In the genomic region with DNA sequence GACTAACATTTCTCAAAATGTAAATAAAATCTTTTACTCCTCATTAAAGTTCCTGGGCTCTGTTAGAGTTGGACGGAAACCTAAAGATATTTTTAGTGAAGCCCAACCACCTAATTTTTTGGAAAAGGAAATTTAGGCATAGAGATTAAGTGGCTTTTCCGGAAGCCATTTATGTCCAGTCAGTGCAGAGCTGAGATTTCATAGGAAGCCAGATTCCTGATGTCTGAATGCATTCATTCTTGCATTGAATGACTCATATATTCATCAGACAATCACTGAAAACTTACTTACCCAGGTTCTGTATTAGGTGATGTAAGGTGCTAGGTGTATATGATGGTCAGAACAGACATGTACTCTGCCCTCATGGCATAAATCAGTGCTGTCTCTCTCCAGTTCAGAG, we compare ENCODE assay signal across 19 cellular contexts. TPM values are rescaled to one million over a fixed set of nuclear protein-coding genes. Genes with fewer than 3 reads are reported as not detected.
DNase-seq lines count a peak whose midpoint lies in the region; ATAC-seq and TF ChIP-seq lines count a peak whose summit lies in the region.
"Had no signal": no experiment of that assay in that cellular context is flagged by ENCODE, and none has a peak within 500 bp of the region (broad histone marks: within the 10 kb centered on the region; RNA-seq: fewer than 3 reads in every experiment).

No MANE protein-coding gene starts in this region.

- no peak for TF ChIP-seq POLR2A in erythroblast (IDR thresholded peaks at IDR 0.05; ENCODE audit: low read length)

- intact Hi-C loops in PC-9 (cut with micrococcal nuclease; ENCODE audit: unreplicated experiment) = no loop called here
- intact Hi-C loops in activated CD4-positive, alpha-beta memory T cell treated with anti-CD3 and anti-CD28 coated beads for 36 hours (cut with micrococcal nuclease) = no loop called here

- H4K20me1 ChIP-seq in PC-9 (ENCODE audit: insufficient read depth) = no peaks in the 10 kb centered on the region

- CTCF ChIA-PET in PC-9 (lab: Charles Lee) = interaction anchor here (0.8 kb wide), 1 partner anchor 37 kb away, joined by 3 read pairs; no protein-coding TSS in a partner anchor
- CTCF ChIA-PET in activated CD4-positive, alpha-beta memory T cell treated with anti-CD3 and anti-CD28 coated beads for 36 hours (lab: Charles Lee) = no interaction called here

- 0 out of 2 replicates have a peak, but pooled peaks cover 3% of the 10 kb centered on the region for H3K79me2 ChIP-seq in PC-9 (ENCODE audit: low read depth)

- no peak overlapping the region for H3K4me3 Mint-ChIP-seq in activated CD4-positive, alpha-beta memory T cell treated with anti-CD3 and anti-CD28 coated beads for 36 hours
- H3K4me3 Mint-ChIP-seq: activated naive CD8-positive, alpha-beta T cell treated with anti-CD3 and anti-CD28 coated beads for 36 hours; activated T-helper 1 cell treated with anti-CD3 and anti-CD28 coated beads, Interleukin-12 subunit alpha, Interleukin-12 subunit beta, Interleukin-2, Interleukin-4 antibody, amounts not matched to agents 30 ng/mL and 10 ng/mL and 1 ng/mL, durations not matched to agents 14 hours and 24 hours and 36 hours; B cell; IgD-negative memory B cell; memory B cell; naive thymus-derived CD4-positive, alpha-beta T cell had no signal

- TF ChIP-seq CTCF in PC-9 (conservative IDR thresholded peaks at IDR 0.05) = no peak

- no peaks in the 10 kb centered on the region; the same call in 1 of the 2 replicates for H3F3A ChIP-seq in PC-9 (ENCODE audit: insufficient read depth, low read depth)

- peak overlapping the region; percentile 68 for H3K27ac ChIP-seq in PC-9
- H3K27ac ChIP-seq: ovary had no signal

- no peak overlapping the region for H3K27ac Mint-ChIP-seq in activated CD4-positive, alpha-beta memory T cell treated with anti-CD3 and anti-CD28 coated beads for 36 hours
- H3K27ac Mint-ChIP-seq: activated naive CD8-positive, alpha-beta T cell treated with anti-CD3 and anti-CD28 coated beads for 36 hours; activated T-helper 1 cell treated with anti-CD3 and anti-CD28 coated beads, Interleukin-12 subunit alpha, Interleukin-12 subunit beta, Interleukin-2, Interleukin-4 antibody, amounts not matched to agents 30 ng/mL and 10 ng/mL and 1 ng/mL, durations not matched to agents 14 hours and 24 hours and 36 hours; B cell; memory B cell; naive thymus-derived CD4-positive, alpha-beta T cell had no signal

- ATAC-seq in esophagus mucosa (peak; percentile 83), HG03432 (IDR thresholded peaks at IDR 0.05; ENCODE audit: unreplicated experiment) (no peak)
- ATAC-seq: naive thymus-derived CD4-positive, alpha-beta T cell; stimulated activated naive CD8-positive, alpha-beta T cell treated with anti-CD3 and anti-CD28 coated beads, Interleukin-15, Interleukin-2, amounts not matched to agents 100 U/mL and 50 U/mL, for 24 hours had no signal

- no peaks in the 10 kb centered on the region for H3K9me2 ChIP-seq in PC-9 (ENCODE audit: insufficient read depth)

- no peak overlapping the region for H3K4me3 ChIP-seq in PC-9
- H3K4me3 ChIP-seq: ovary had no signal

- no peaks in the 10 kb centered on the region for H3K36me3 ChIP-seq in PC-9 (ENCODE audit: low read depth)
- H3K36me3 ChIP-seq: esophagus squamous epithelium, ovary had no signal

- BruUV-seq in PC-9 (replicated peaks; lab: Mats Ljungman, UMichigan) = no TSS peak

- H3K27me3 ChIP-seq in PC-9 (ENCODE audit: insufficient read depth, low read depth) = no peaks in the 10 kb centered on the region
- H3K27me3 ChIP-seq: ovary had no signal

- H2AFZ ChIP-seq in PC-9 = no peak overlapping the region

- peaks cover 43% of the 10 kb centered on the region for H3K27me3 Mint-ChIP-seq in activated CD4-positive, alpha-beta memory T cell treated with anti-CD3 and anti-CD28 coated beads for 36 hours

- H3K36me3 Mint-ChIP-seq in activated CD4-positive, alpha-beta memory T cell treated with anti-CD3 and anti-CD28 coated beads for 36 hours = no peaks in the 10 kb centered on the region
- H3K36me3 Mint-ChIP-seq: activated naive CD8-positive, alpha-beta T cell treated with anti-CD3 and anti-CD28 coated beads for 36 hours; IgD-negative memory B cell; memory B cell; naive thymus-derived CD4-positive, alpha-beta T cell had no signal

- no peaks in the 10 kb centered on the region for H3K9me3 Mint-ChIP-seq in activated CD4-positive, alpha-beta memory T cell treated with anti-CD3 and anti-CD28 coated beads for 36 hours
- H3K9me3 Mint-ChIP-seq: activated naive CD8-positive, alpha-beta T cell treated with anti-CD3 and anti-CD28 coated beads for 36 hours; activated T-helper 1 cell treated with anti-CD3 and anti-CD28 coated beads, Interleukin-12 subunit alpha, Interleukin-12 subunit beta, Interleukin-2, Interleukin-4 antibody, amounts not matched to agents 30 ng/mL and 10 ng/mL and 1 ng/mL, durations not matched to agents 14 hours and 24 hours and 36 hours; IgD-negative memory B cell; memory B cell; naive thymus-derived CD4-positive, alpha-beta T cell had no signal

- peaks cover 27% of the 10 kb centered on the region for H3K4me1 ChIP-seq in PC-9 (replicated peaks; ENCODE audit: insufficient read depth)

- POLR2A ChIA-PET in PC-9 (lab: Charles Lee; ENCODE audit: unreplicated experiment) = no interaction called here
- POLR2A ChIA-PET in activated CD4-positive, alpha-beta memory T cell treated with anti-CD3 and anti-CD28 coated beads for 36 hours (lab: Charles Lee) = interaction anchor here (0.7 kb wide), 1 partner anchor 209 kb away, joined by 3 read pairs; no protein-coding TSS in a partner anchor

- H3K9me3 ChIP-seq in PC-9 (ENCODE audit: insufficient read depth, low read depth) = no peaks in the 10 kb centered on the region
- H3K9me3 ChIP-seq: esophagus squamous epithelium, ovary had no signal

- peak overlapping the region; percentile 34; the same call in 1 of the 2 replicates for H3K4me2 ChIP-seq in PC-9

- DNase-seq in ELR (ENCODE audit: low read depth) (peak; percentile 28), PC-9 (peak in 1 of 2 experiments; percentile 42), pulmonary artery endothelial cell (ENCODE audit: low read depth, low spot score) (peak; percentile 20), erythroblast (lab: John Stamatoyannopoulos, UW) (no peak), superior temporal gyrus (ENCODE audit: extremely low spot score) (no peak)
- DNase-seq in activated CD4-positive, alpha-beta memory T cell treated with anti-CD3 and anti-CD28 coated beads for 36 hours = no peak
- DNase-seq: activated CD4-positive, CD25-positive, alpha-beta regulatory T cell treated with anti-CD3 and anti-CD28 coated beads, Interleukin-2, amount 50 U/mL, for 72 hours; activated naive CD8-positive, alpha-beta T cell treated with anti-CD3 and anti-CD28 coated beads for 36 hours; esophagus squamous epithelium; naive thymus-derived CD4-positive, alpha-beta T cell; ovary; stimulated activated CD4-positive, alpha-beta T cell treated with anti-CD3 and anti-CD28 coated beads, Interleukin-2, amount 100 ng/mL, for 24 hours; stimulated activated naive CD8-positive, alpha-beta T cell treated with anti-CD3 and anti-CD28 coated beads, Interleukin-15, Interleukin-2, amounts not matched to agents 100 U/mL and 50 U/mL, for 24 hours had no signal

- H3K4me1 Mint-ChIP-seq in activated CD4-positive, alpha-beta memory T cell treated with anti-CD3 and anti-CD28 coated beads for 36 hours (ENCODE audit: low read depth) = peaks cover 10% of the 10 kb centered on the region

RNA-seq across cellular contexts. Expression of gene SH3BGRL2, which starts 4.0 kb away (rescaled TPM):
- total RNA-seq in PC-9 (2021) (24.2 and 27.4 TPM in 2 replicates), esophagus mucosa (28.5 TPM), pulmonary artery endothelial cell (24.4 and 26.3 TPM in 2 replicates)
- total RNA-seq in activated CD4-positive, alpha-beta memory T cell treated with anti-CD3 and anti-CD28 coated beads for 36 hours = under 1 TPM; 0.05 to 0.12 TPM
- total RNA-seq: B cell had no signal

Comparison
In these comparisons a context has a peak if more than half of its experiments do, and no peak if none do; other contexts are left out.
1. DNase-seq: peak in ELR (single experiment) and pulmonary artery endothelial cell (single experiment); none in erythroblast (0 of 2), superior temporal gyrus (single experiment) and activated CD4-positive, alpha-beta memory T cell treated with anti-CD3 and anti-CD28 coated beads for 36 hours (single experiment).
2. RNA of gene SH3BGRL2, which starts 4.0 kb away (total RNA-seq): 28.5 TPM in esophagus mucosa (single experiment), 24.2 to 27.4 TPM in PC-9 and 24.4 to 26.3 TPM in pulmonary artery endothelial cell; 0.05 to 0.12 TPM in activated CD4-positive, alpha-beta memory T cell treated with anti-CD3 and anti-CD28 coated beads for 36 hours; every median in the first group is over 10 times any median in the second.